Comparison of ENCODE assay signal across 10 cellular contexts in the genomic region with DNA sequence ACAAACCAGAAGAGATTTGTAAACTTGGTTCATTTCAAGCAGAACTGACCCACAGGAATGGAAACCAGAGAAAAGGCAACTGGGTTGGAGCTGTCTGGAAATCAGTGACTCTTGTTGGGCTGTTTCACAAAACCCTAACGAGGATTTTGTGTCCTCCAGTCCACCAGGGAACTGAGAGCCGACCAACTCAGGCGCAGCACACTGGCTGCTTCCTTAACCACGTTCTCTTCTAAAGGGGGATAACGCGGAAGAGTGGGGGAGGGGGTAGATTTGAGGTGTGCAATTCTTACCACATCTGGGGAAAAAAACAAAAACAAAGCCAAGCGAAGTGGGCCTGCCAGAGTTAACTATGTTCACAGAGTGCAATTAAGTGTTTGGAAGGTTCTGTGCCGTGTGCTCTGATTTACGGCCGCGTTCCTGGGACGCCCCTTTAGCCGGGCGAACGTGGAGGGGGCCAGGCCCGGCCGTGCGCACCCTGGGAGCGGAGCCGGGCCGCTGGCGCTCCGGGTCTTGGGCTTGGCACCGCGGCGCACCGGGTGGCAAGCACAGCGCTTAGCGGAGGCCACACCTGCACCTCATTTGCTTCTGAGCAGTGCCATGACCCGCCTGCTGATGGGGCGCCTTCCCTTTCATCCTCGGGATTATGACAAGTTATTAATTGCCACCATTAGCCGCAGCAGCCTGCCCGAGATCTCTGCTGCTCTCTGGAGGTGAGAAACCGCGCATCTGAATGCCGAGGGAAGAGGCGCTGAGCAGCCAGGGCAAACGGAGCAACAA.
DNase-seq lines count a peak whose midpoint lies in the region; ATAC-seq and TF ChIP-seq lines count a peak whose summit lies in the region.
"Had no signal": no experiment of that assay in that cellular context is flagged by ENCODE, and none has a peak within 500 bp of the region (broad histone marks: within the 10 kb centered on the region; RNA-seq: fewer than 3 reads in every experiment).

No MANE protein-coding gene starts in this region.

- TF ChIP-seq CTCF in smooth muscle cell (IDR thresholded peaks at IDR 0.05; ENCODE audit: borderline replicate concordance, insufficient read depth, poor library complexity, severe bottlenecking): peak; percentile 9

- 21% methylated on average over 28 of the region's 39 CpGs for WGBS in smooth muscle cell (ENCODE audit: low lambda C conversion rate)

- H4K20me1 ChIP-seq in smooth muscle cell (ENCODE audit: low read depth): no peaks in the 10 kb centered on the region

- no peak for ATAC-seq in HG03469 (IDR thresholded peaks at IDR 0.05; ENCODE audit: unreplicated experiment)
- no peak for ATAC-seq in HG02852 (IDR thresholded peaks at IDR 0.05; ENCODE audit: unreplicated experiment)

- peak overlapping the region; percentile 69 for H3K4me2 ChIP-seq in smooth muscle cell

- H2AFZ ChIP-seq in smooth muscle cell (ENCODE audit: low read depth): no peak overlapping the region

- H3K4me3 ChIP-seq in smooth muscle cell: peak overlapping the region; percentile 26

- DNase-seq in NCI-H1417 (lab: John Stamatoyannopoulos, UW) (peak in 2 of 3 experiments; percentile 46 to 76), NCI-H1417 treated with DMSO at 0.1 percent for 48 hours (lab: John Stamatoyannopoulos, UW) (no peak), astrocyte of the hippocampus (ENCODE audit: low read depth, low spot score) (peak; percentile 46), inferior parietal cortex (ENCODE audit: extremely low spot score) (peak; percentile 27), smooth muscle cell (lab: John Stamatoyannopoulos, UW; ENCODE audit: unreplicated experiment) (no peak), T-helper 9 cell (no peak)
- DNase-seq: SHP77 treated with DMSO at 0.1 percent for 48 hours; stimulated activated CD4-positive, alpha-beta T cell treated with anti-CD3 and anti-CD28 coated beads, Interleukin-2, amount 100 ng/mL, for 48 hours had no signal

- no peaks in the 10 kb centered on the region for H3K36me3 ChIP-seq in smooth muscle cell (ENCODE audit: low read depth)

- H3K9me3 ChIP-seq in smooth muscle cell (replicated peaks; ENCODE audit: low read depth): peaks cover 3% of the 10 kb centered on the region

- peaks cover 60% of the 10 kb centered on the region for H3K27me3 ChIP-seq in smooth muscle cell (ENCODE audit: low read depth)

- no peaks in the 10 kb centered on the region for H3K4me1 ChIP-seq in smooth muscle cell (ENCODE audit: low read depth)

- H3K27ac ChIP-seq in smooth muscle cell (ENCODE audit: low read depth): no peak overlapping the region

- H3K9ac ChIP-seq in smooth muscle cell (ENCODE audit: low read depth): no peak overlapping the region

- H3F3A ChIP-seq in smooth muscle cell (ENCODE audit: low read depth): no peaks in the 10 kb centered on the region

- H3K79me2 ChIP-seq in smooth muscle cell (ENCODE audit: low read depth): no peaks in the 10 kb centered on the region

Comparison
In these comparisons a context has a peak if more than half of its experiments do, and no peak if none do; other contexts are left out.
1. DNase-seq: peak in NCI-H1417 (2 of 3), astrocyte of the hippocampus (single experiment) and inferior parietal cortex (single experiment); none in NCI-H1417 treated with DMSO at 0.1 percent for 48 hours (single experiment), smooth muscle cell (single experiment) and T-helper 9 cell (single experiment).